ENCODE assay signal across 25 cellular contexts in the genomic region with DNA sequence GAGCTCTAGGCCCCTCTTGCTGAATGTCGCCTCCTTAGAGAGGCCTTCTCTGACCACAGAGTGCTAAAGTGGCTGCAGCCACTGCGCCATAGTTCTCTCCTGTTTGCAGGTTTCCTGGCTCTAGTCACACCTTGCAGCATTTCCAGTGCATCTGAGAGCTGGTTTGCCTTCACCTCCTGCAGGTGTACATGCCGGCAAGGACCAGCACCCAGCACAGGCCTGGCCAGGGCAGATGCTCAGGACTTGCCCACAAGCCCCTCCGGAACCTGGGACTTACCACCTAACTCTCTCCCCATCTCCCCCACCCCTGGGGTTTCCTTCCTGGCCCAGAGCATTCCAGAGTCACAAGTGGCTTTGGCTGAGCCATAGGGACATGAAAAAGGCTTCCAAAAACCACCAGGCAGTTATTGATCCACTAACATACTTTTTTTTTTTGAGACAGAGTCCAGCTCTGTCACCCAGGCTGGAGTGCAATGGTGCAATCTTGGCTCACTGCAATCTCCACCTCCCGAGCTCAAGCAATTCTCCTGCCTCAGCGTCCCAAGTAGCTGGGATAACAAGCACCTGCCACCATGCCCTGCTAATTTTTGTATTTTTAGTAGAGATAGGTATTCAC. TPM values are rescaled to one million over a fixed set of nuclear protein-coding genes. Genes with fewer than 3 reads are reported as not detected.
DNase-seq lines count a peak whose midpoint lies in the region; ATAC-seq and TF ChIP-seq lines count a peak whose summit lies in the region.
"Had no signal": no experiment of that assay in that cellular context is flagged by ENCODE, and none has a peak within 500 bp of the region (broad histone marks: within the 10 kb centered on the region; RNA-seq: fewer than 3 reads in every experiment).

No MANE protein-coding gene starts in this region.

- peaks cover 0 to 51% (median 17%) of the 10 kb centered on the region in 4 donors for H3K4me1 Mint-ChIP-seq in CD4-positive, CD25-positive, alpha-beta regulatory T cell
- peaks cover 54% of the 10 kb centered on the region for H3K4me1 Mint-ChIP-seq in activated CD4-positive, alpha-beta memory T cell treated with anti-CD3 and anti-CD28 coated beads, Interleukin-2, amount 10 ng/mL, durations not matched to agents 7 days and 5 days

- H3K27me3 ChIP-seq in BLaER1 treated with 17β-estradiol and CSF1 and Interleukin-3, amounts not matched to agents 10 nM and 100 nM = no peaks in the 10 kb centered on the region
- no peaks in the 10 kb centered on the region for H3K27me3 ChIP-seq in CD4-positive, CD25-positive, alpha-beta regulatory T cell (ENCODE audit: control insufficient read depth, insufficient read depth, low read length)
- no peaks in the 10 kb centered on the region for H3K27me3 ChIP-seq in liver (ENCODE audit: control insufficient read depth in 4 of 4, insufficient read depth in 4 of 4, low read length in 3 of 4)
- H3K27me3 ChIP-seq: cardiac muscle cell, colonic mucosa, sigmoid colon, SJCRH30, testis had no signal

- TF ChIP-seq CTCF in RWPE1 (conservative IDR thresholded peaks at IDR 0.05; ENCODE audit: low read depth) (no peak), liver (IDR thresholded peaks at IDR 0.05; ENCODE audit: low read depth, low read length, missing input control) (no peak)

- H3K36me3 Mint-ChIP-seq in CD4-positive, CD25-positive, alpha-beta regulatory T cell = peaks cover 8% of the 10 kb centered on the region
- H3K36me3 Mint-ChIP-seq in activated CD4-positive, alpha-beta memory T cell treated with anti-CD3 and anti-CD28 coated beads, Interleukin-2, amount 10 ng/mL, durations not matched to agents 7 days and 5 days (ENCODE audit: low read depth) = no peaks in the 10 kb centered on the region

- H3K4me3 Mint-ChIP-seq in CD4-positive, CD25-positive, alpha-beta regulatory T cell = no peak overlapping the region
- H3K4me3 Mint-ChIP-seq in activated CD4-positive, alpha-beta memory T cell treated with anti-CD3 and anti-CD28 coated beads, Interleukin-2, amount 10 ng/mL, durations not matched to agents 7 days and 5 days = no peak overlapping the region
- H3K4me3 Mint-ChIP-seq: activated naive CD4-positive, alpha-beta T cell treated with anti-CD3 and anti-CD28 coated beads for 36 hours; activated T-helper 1 cell treated with anti-CD3 and anti-CD28 coated beads, Interleukin-12 subunit alpha, Interleukin-12 subunit beta, Interleukin-2, Interleukin-4 antibody, amounts not matched to agents 30 ng/mL and 10 ng/mL and 1 ng/mL, durations not matched to agents 14 hours and 24 hours and 36 hours had no signal

- peak overlapping the region; percentile 3 to 62 (median 58) for H3K27ac Mint-ChIP-seq in CD4-positive, CD25-positive, alpha-beta regulatory T cell
- H3K27ac Mint-ChIP-seq in activated CD4-positive, alpha-beta memory T cell treated with anti-CD3 and anti-CD28 coated beads, Interleukin-2, amount 10 ng/mL, durations not matched to agents 7 days and 5 days = no peak overlapping the region
- H3K27ac Mint-ChIP-seq: activated naive CD4-positive, alpha-beta T cell treated with anti-CD3 and anti-CD28 coated beads for 36 hours; activated T-helper 1 cell treated with anti-CD3 and anti-CD28 coated beads, Interleukin-12 subunit alpha, Interleukin-12 subunit beta, Interleukin-2, Interleukin-4 antibody, amounts not matched to agents 30 ng/mL and 10 ng/mL and 1 ng/mL, durations not matched to agents 14 hours and 24 hours and 36 hours had no signal

- CTCF ChIA-PET in RWPE1 (lab: Yijun Ruan, JAX) = no interaction called here
- CTCF ChIA-PET in activated CD4-positive, alpha-beta memory T cell treated with anti-CD3 and anti-CD28 coated beads, Interleukin-2, amount 10 ng/mL, durations not matched to agents 7 days and 5 days (lab: Charles Lee) = interaction anchor here (6.3 kb wide), 1 partner anchor 7 kb away, joined by 99 read pairs; a partner anchor contains a TSS

- peak overlapping the region in 2 of 10 experiments; percentile 2 to 46; a peak in 2 of 20 replicates for H3K4me3 ChIP-seq in BLaER1 treated with 17β-estradiol and CSF1 and Interleukin-3, amounts not matched to agents 10 nM and 100 nM
- H3K4me3 ChIP-seq in CD4-positive, CD25-positive, alpha-beta regulatory T cell (ENCODE audit: low read depth, low read length) = no peak overlapping the region
- no peak overlapping the region for H3K4me3 ChIP-seq in liver (ENCODE audit: low read depth in 1 of 3, low read length in 3 of 3)
- H3K4me3 ChIP-seq: cardiac muscle cell, colonic mucosa, prostate gland, sigmoid colon, SJCRH30, testis had no signal

- WGBS in liver = 46% methylated on average over 6 of the region's 6 CpGs

- H3K27ac ChIP-seq in BLaER1 treated with 17β-estradiol and CSF1 and Interleukin-3, amounts not matched to agents 10 nM and 100 nM = peak overlapping the region in 9 of 11 experiments; percentile 35 to 82 (median 70); a peak in 17 of 22 replicates
- H3K27ac ChIP-seq in CD4-positive, CD25-positive, alpha-beta regulatory T cell (ENCODE audit: insufficient read depth, low read length, poor library complexity, severe bottlenecking) = no peak overlapping the region
- H3K27ac ChIP-seq in RWPE1 (peak overlapping the region; percentile 76), liver (ENCODE audit: low read depth in 1 of 2, low read length in 2 of 2) (peak overlapping the region; percentile 36 to 43)
- H3K27ac ChIP-seq: C4-2B, cardiac muscle cell, colonic mucosa, prostate gland, SJCRH30, testis had no signal

- peak overlapping the region in 4 of 11 experiments; percentile 44 to 68 (median 56); a peak in 6 of 22 replicates for H3K9ac ChIP-seq in BLaER1 treated with 17β-estradiol and CSF1 and Interleukin-3, amounts not matched to agents 10 nM and 100 nM
- H3K9ac ChIP-seq in liver (ENCODE audit: low read depth in 1 of 2, low read length in 2 of 2) = no peak overlapping the region

- H4K20me1 ChIP-seq in BLaER1 treated with 17β-estradiol and CSF1 and Interleukin-3, amounts not matched to agents 10 nM and 100 nM = peaks cover 16 to 93% (median 56%) of the 10 kb centered on the region in 11 experiments; a peak in 19 of 22 replicates

- DNase-seq in CD4-positive, CD25-positive, alpha-beta regulatory T cell = no peak
- DNase-seq in RWPE1 (ENCODE audit: low spot score) (no peak), hippocampal formation (lab: John Stamatoyannopoulos, UW) (no peak)
- no peak for DNase-seq in activated CD4-positive, alpha-beta memory T cell treated with anti-CD3 and anti-CD28 coated beads, Interleukin-2, amount 10 ng/mL, durations not matched to agents 7 days and 5 days
- DNase-seq: activated naive CD4-positive, alpha-beta T cell treated with anti-CD3 and anti-CD28 coated beads for 36 hours; anterior cingulate cortex; kidney glomerular epithelial cell; mammary epithelial cell; NCI-H1694; NCI-H510A; sigmoid colon; SJCRH30; stimulated activated CD4-positive, alpha-beta T cell treated with anti-CD3 and anti-CD28 coated beads, Interleukin-15, amount 100 ng/mL, for 24 hours; stimulated activated naive CD8-positive, alpha-beta T cell treated with anti-CD3 and anti-CD28 coated beads, Interleukin-15, Interleukin-2, amounts not matched to agents 100 U/mL and 50 U/mL, for 24 hours; testis had no signal

- no peak for ATAC-seq in CD4-positive, CD25-positive, alpha-beta regulatory T cell (ENCODE audit: low read depth in 2 of 2)
- ATAC-seq in HG02763 (IDR thresholded peaks at IDR 0.05; ENCODE audit: unreplicated experiment) = no peak
- ATAC-seq: activated CD4-positive, CD25-positive, alpha-beta regulatory T cell treated with anti-CD3 and anti-CD28 coated beads, Interleukin-2, amount 50 U/mL, for 24 hours; Panc1; stimulated activated naive CD8-positive, alpha-beta T cell treated with anti-CD3 and anti-CD28 coated beads, Interleukin-15, Interleukin-2, amounts not matched to agents 100 U/mL and 50 U/mL, for 24 hours had no signal

- no peaks in the 10 kb centered on the region for H3K9me3 Mint-ChIP-seq in CD4-positive, CD25-positive, alpha-beta regulatory T cell
- no peaks in the 10 kb centered on the region for H3K9me3 Mint-ChIP-seq in activated CD4-positive, alpha-beta memory T cell treated with anti-CD3 and anti-CD28 coated beads, Interleukin-2, amount 10 ng/mL, durations not matched to agents 7 days and 5 days
- H3K9me3 Mint-ChIP-seq: activated naive CD4-positive, alpha-beta T cell treated with anti-CD3 and anti-CD28 coated beads for 36 hours; activated T-helper 1 cell treated with anti-CD3 and anti-CD28 coated beads, Interleukin-12 subunit alpha, Interleukin-12 subunit beta, Interleukin-2, Interleukin-4 antibody, amounts not matched to agents 30 ng/mL and 10 ng/mL and 1 ng/mL, durations not matched to agents 14 hours and 24 hours and 36 hours had no signal

- peak; percentile 52 to 62 for TF ChIP-seq RAD21 in liver (IDR thresholded peaks at IDR 0.05)

- H3K9me3 ChIP-seq in BLaER1 treated with 17β-estradiol and CSF1 and Interleukin-3, amounts not matched to agents 10 nM and 100 nM (replicated peaks in 1 of 11) = no peaks in the 10 kb centered on the region
- H3K9me3 ChIP-seq in CD4-positive, CD25-positive, alpha-beta regulatory T cell (ENCODE audit: control insufficient read depth in 2 of 2, low read length in 2 of 2) = no peaks in the 10 kb centered on the region
- no peaks in the 10 kb centered on the region for H3K9me3 ChIP-seq in liver (ENCODE audit: control insufficient read depth in 4 of 4, low read length in 3 of 4)
- H3K9me3 ChIP-seq: colonic mucosa, prostate gland, sigmoid colon, SJCRH30, testis had no signal

- H3K4me1 ChIP-seq in BLaER1 treated with 17β-estradiol and CSF1 and Interleukin-3, amounts not matched to agents 10 nM and 100 nM = peaks cover 81 to 100% (median 95%) of the 10 kb centered on the region in 10 experiments
- peaks cover 23% of the 10 kb centered on the region for H3K4me1 ChIP-seq in CD4-positive, CD25-positive, alpha-beta regulatory T cell (ENCODE audit: control insufficient read depth, insufficient read depth, low read length, poor library complexity, severe bottlenecking)
- H3K4me1 ChIP-seq in liver (ENCODE audit: control insufficient read depth in 4 of 4, insufficient read depth in 4 of 4, low read length in 3 of 4) = peaks cover 24 to 54% (median 44%) of the 10 kb centered on the region in 4 donors
- H3K4me1 ChIP-seq: prostate gland, SJCRH30 had no signal

- H3K36me3 ChIP-seq in BLaER1 treated with 17β-estradiol and CSF1 and Interleukin-3, amounts not matched to agents 10 nM and 100 nM = peaks cover 0 to 9% (median 0%) of the 10 kb centered on the region in 11 experiments; a peak in 1 of 22 replicates
- no peaks in the 10 kb centered on the region for H3K36me3 ChIP-seq in CD4-positive, CD25-positive, alpha-beta regulatory T cell (ENCODE audit: control insufficient read depth, insufficient read depth, low read length)
- no peaks in the 10 kb centered on the region for H3K36me3 ChIP-seq in liver (ENCODE audit: control insufficient read depth in 4 of 4, insufficient read depth in 3 of 4, low read depth in 1 of 4, low read length in 3 of 4)
- H3K36me3 ChIP-seq: cardiac muscle cell, colonic mucosa, prostate gland, sigmoid colon, SJCRH30 had no signal

- H3K4me2 ChIP-seq in BLaER1 treated with 17β-estradiol and CSF1 and Interleukin-3, amounts not matched to agents 10 nM and 100 nM = peak overlapping the region; percentile 49 to 100 (median 97)

- no peaks in the 10 kb centered on the region for H3K27me3 Mint-ChIP-seq in CD4-positive, CD25-positive, alpha-beta regulatory T cell
- no peaks in the 10 kb centered on the region for H3K27me3 Mint-ChIP-seq in activated CD4-positive, alpha-beta memory T cell treated with anti-CD3 and anti-CD28 coated beads, Interleukin-2, amount 10 ng/mL, durations not matched to agents 7 days and 5 days

- POLR2A ChIA-PET in RWPE1 (lab: Yijun Ruan, JAX; ENCODE audit: low non-redundant PET) = no interaction called here
- POLR2A ChIA-PET in activated CD4-positive, alpha-beta memory T cell treated with anti-CD3 and anti-CD28 coated beads, Interleukin-2, amount 10 ng/mL, durations not matched to agents 7 days and 5 days (lab: Charles Lee) = interaction anchor here (1.2 to 6.3 kb wide), 3 partner anchors 8 to 225 kb away, joined by 3 to 61 read pairs (median 3); a partner anchor contains a TSS

RNA-seq across cellular contexts. Expression of a gene that starts 9.1 kb away (rescaled TPM):
- total RNA-seq in CD4-positive, CD25-positive, alpha-beta regulatory T cell = 54.1 TPM
- polyA plus RNA-seq in CD4-positive, CD25-positive, alpha-beta regulatory T cell = 10 to 100 TPM; 19.5 to 24.5 (median 21.3) TPM
- 10 to 100 TPM in 1 of 2 donors, 1 to 10 TPM in 1; 9.0 to 41.2 TPM for total RNA-seq in liver
- polyA plus RNA-seq in liver = 10 to 100 TPM in 1 of 2 donors, 1 to 10 TPM in 1; 9.4 to 31.3 TPM
- 10 to 100 TPM; 59.3 to 62.3 TPM for total RNA-seq in activated CD4-positive, alpha-beta memory T cell treated with anti-CD3 and anti-CD28 coated beads, Interleukin-2, amount 10 ng/mL, durations not matched to agents 7 days and 5 days
